8 cellular contexts compared by ENCODE assay signal in the genomic region with DNA sequence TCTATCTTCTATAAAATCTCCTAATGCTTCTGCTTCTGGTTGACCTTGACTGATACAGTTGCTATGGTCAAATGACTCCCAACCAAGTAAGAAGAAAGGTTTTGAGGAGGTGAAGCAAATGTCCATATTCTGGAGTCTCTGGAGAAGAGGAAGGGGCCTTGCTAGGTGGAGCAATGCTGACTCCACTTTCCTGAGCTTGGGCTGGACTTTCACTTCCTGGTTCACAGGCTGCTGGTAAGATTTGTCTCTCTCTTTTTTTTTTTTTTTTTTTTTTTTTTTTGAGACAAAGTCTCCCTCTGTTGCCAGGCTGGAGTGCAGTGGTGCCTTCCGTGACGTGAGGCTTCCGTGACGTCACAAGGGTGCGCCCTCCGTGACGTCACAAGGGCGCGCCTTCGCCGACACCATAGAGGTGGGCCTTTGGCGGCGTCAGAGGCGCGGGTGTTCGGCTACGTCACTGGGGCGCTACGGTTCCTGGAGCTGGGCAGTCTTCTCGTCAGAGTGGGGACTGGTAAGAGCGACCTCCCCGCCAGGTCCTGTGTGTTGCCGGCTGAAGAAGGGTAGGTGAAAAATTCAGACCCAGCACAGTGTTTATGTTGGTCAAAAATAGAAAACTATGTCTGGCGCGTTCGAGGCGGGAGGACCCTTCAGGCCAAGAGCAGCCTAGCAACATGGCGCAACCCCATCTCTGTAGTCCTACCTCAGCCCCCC.
DNase-seq lines count a peak whose midpoint lies in the region; ATAC-seq and TF ChIP-seq lines count a peak whose summit lies in the region.
"Not testable (repeated sequence)": the region's sequence is repeated elsewhere in the genome, so short reads cannot be mapped to it uniquely, and the experiment has no call there.

No MANE protein-coding gene starts in this region.

- TF ChIP-seq CTCF in fibroblast of pulmonary artery (IDR thresholded peaks at IDR 0.05; ENCODE audit: low read length, missing control alignments): not testable (repeated sequence)

- peak overlapping the region; percentile 95 to 100 (median 100) for H3K27ac Mint-ChIP-seq in naive thymus-derived CD8-positive, alpha-beta T cell
- peak overlapping the region; percentile 98 for H3K27ac Mint-ChIP-seq in stimulated activated effector memory CD8-positive, alpha-beta T cell treated with anti-CD3 and anti-CD28 coated beads, Interleukin-12 subunit alpha, Interleukin-12 subunit beta, amount 100 ng/mL, for 72 hours

- H3K4me3 Mint-ChIP-seq in naive thymus-derived CD8-positive, alpha-beta T cell: peak overlapping the region; percentile 70 to 99 (median 94)
- H3K4me3 Mint-ChIP-seq in stimulated activated effector memory CD8-positive, alpha-beta T cell treated with anti-CD3 and anti-CD28 coated beads, Interleukin-12 subunit alpha, Interleukin-12 subunit beta, amount 100 ng/mL, for 72 hours: peak overlapping the region; percentile 86

- not testable (repeated sequence) for H3K27me3 Mint-ChIP-seq in naive thymus-derived CD8-positive, alpha-beta T cell

- peaks cover 10 to 17% (median 15%) of the 10 kb centered on the region in 4 donors for H3K4me1 Mint-ChIP-seq in naive thymus-derived CD8-positive, alpha-beta T cell
- H3K4me1 Mint-ChIP-seq in stimulated activated effector memory CD8-positive, alpha-beta T cell treated with anti-CD3 and anti-CD28 coated beads, Interleukin-12 subunit alpha, Interleukin-12 subunit beta, amount 100 ng/mL, for 72 hours: peaks cover 10% of the 10 kb centered on the region

- H3K9me3 Mint-ChIP-seq in naive thymus-derived CD8-positive, alpha-beta T cell; stimulated activated effector memory CD8-positive, alpha-beta T cell treated with anti-CD3 and anti-CD28 coated beads, Interleukin-12 subunit alpha, Interleukin-12 subunit beta, amount 100 ng/mL, for 72 hours: not testable (repeated sequence)

- DNase-seq in Daoy (ENCODE audit: low read depth): peak; percentile 88
- DNase-seq in KG1 (lab: John Stamatoyannopoulos, UW): peak; percentile 86
- DNase-seq in SIG-M5 (lab: John Stamatoyannopoulos, UW): peak; percentile 27
- DNase-seq in activated gamma-delta T cell (lab: John Stamatoyannopoulos, UW): peak; percentile 94
- peak; percentile 95 for DNase-seq in fibroblast of pulmonary artery (ENCODE audit: low read depth)
- peak; percentile 89 to 99 (median 96) for DNase-seq in naive thymus-derived CD8-positive, alpha-beta T cell
- peak; percentile 98 to 99 for DNase-seq in stimulated activated effector memory CD8-positive, alpha-beta T cell treated with anti-CD3 and anti-CD28 coated beads, Interleukin-12 subunit alpha, Interleukin-12 subunit beta, amount 100 ng/mL, for 72 hours (ENCODE audit: low spot score in 2 of 2)

- ATAC-seq in GM21825 (IDR thresholded peaks at IDR 0.05; ENCODE audit: unreplicated experiment): peak; percentile 98
- ATAC-seq in naive thymus-derived CD8-positive, alpha-beta T cell: peak; percentile 89 to 90
- ATAC-seq in stimulated activated effector memory CD8-positive, alpha-beta T cell treated with anti-CD3 and anti-CD28 coated beads, Interleukin-12 subunit alpha, Interleukin-12 subunit beta, amount 100 ng/mL, for 72 hours: peak; percentile 98

- peaks cover 0 to 15% (median 5%) of the 10 kb centered on the region in 3 donors for H3K36me3 Mint-ChIP-seq in naive thymus-derived CD8-positive, alpha-beta T cell
- H3K36me3 Mint-ChIP-seq in stimulated activated effector memory CD8-positive, alpha-beta T cell treated with anti-CD3 and anti-CD28 coated beads, Interleukin-12 subunit alpha, Interleukin-12 subunit beta, amount 100 ng/mL, for 72 hours: peaks cover 20% of the 10 kb centered on the region

- POLR2A ChIA-PET in naive thymus-derived CD8-positive, alpha-beta T cell (lab: Charles Lee): interaction anchor here (0.6 to 1.4 kb wide), 3 partner anchors 94 to 1037 kb away, joined by 4 to 5 read pairs (median 5); a partner anchor contains a TSS

- peak overlapping the region; percentile 64 for H3K4me3 ChIP-seq in fibroblast of pulmonary artery (replicated peaks; ENCODE audit: low read depth, low read length)

Comparison
In these comparisons a context has a peak if more than half of its experiments do, and no peak if none do; other contexts are left out.
1. Peak in every context shown above with its lines: DNase-seq, ATAC-seq and H3K4me3 ChIP-seq.
2. DNase-seq: peak in every context shown above with its lines; median percentile 98 in stimulated activated effector memory CD8-positive, alpha-beta T cell treated with anti-CD3 and anti-CD28 coated beads, Interleukin-12 subunit alpha, Interleukin-12 subunit beta, amount 100 ng/mL, for 72 hours; 96 in naive thymus-derived CD8-positive, alpha-beta T cell; 95 in fibroblast of pulmonary artery; 94 in activated gamma-delta T cell; 88 in Daoy; 86 in KG1; 27 in SIG-M5.